29 cellular contexts compared by ENCODE assay signal in genomic region chr9:15386465-15386864, GRCh38.
"Had no signal": no experiment of that assay in that cellular context is flagged by ENCODE, and none has a peak within 500 bp of the region (broad histone marks: within the 10 kb centered on the region; RNA-seq: fewer than 3 reads in every experiment).

No MANE protein-coding gene starts in this region.

- H3K9ac ChIP-seq: parathyroid adenoma had no signal

- H3K9me3 ChIP-seq: ovary, psoas muscle, right lobe of liver, sigmoid colon, stomach, thoracic aorta, thyroid gland, tibial nerve, upper lobe of left lung, vagina had no signal

- H3K27me3 ChIP-seq: ovary, right lobe of liver, sigmoid colon, stomach, thyroid gland, tibial nerve, upper lobe of left lung, vagina had no signal

- H2AFZ ChIP-seq: parathyroid adenoma had no signal

- H3K4me1 Mint-ChIP-seq: natural killer cell; nephron progenitor cell; neural crest cell; stimulated activated effector memory CD8-positive, alpha-beta T cell treated with anti-CD3 and anti-CD28 coated beads, Interleukin-12 subunit alpha, Interleukin-12 subunit beta, amount 100 ng/mL, for 72 hours; stimulated activated naive B cell treated with anti-CD40 and anti-IgM and Interleukin-4, amounts not matched to agents 10 μg/mL and 1 μg/mL and 100 μg/mL, for 72 hours had no signal

- H3K9me3 Mint-ChIP-seq: natural killer cell; nephron progenitor cell; neural crest cell; stimulated activated effector memory CD8-positive, alpha-beta T cell treated with anti-CD3 and anti-CD28 coated beads, Interleukin-12 subunit alpha, Interleukin-12 subunit beta, amount 100 ng/mL, for 72 hours; stimulated activated naive B cell treated with anti-CD40 and anti-IgM and Interleukin-4, amounts not matched to agents 10 μg/mL and 1 μg/mL and 100 μg/mL, for 72 hours; stimulated activated naive CD8-positive, alpha-beta T cell treated with anti-CD3 and anti-CD28 coated beads, Interleukin-15, Interleukin-2, amounts not matched to agents 100 ng/mL and 50 ng/mL, for 24 hours had no signal

- FAIRE-seq: small intestine, urothelium cell line had no signal

- H3K27me3 Mint-ChIP-seq: progenitor cell of endocrine pancreas had no signal

- H3K4me3 Mint-ChIP-seq: natural killer cell; nephron progenitor cell; neural crest cell; stimulated activated effector memory CD8-positive, alpha-beta T cell treated with anti-CD3 and anti-CD28 coated beads, Interleukin-12 subunit alpha, Interleukin-12 subunit beta, amount 100 ng/mL, for 72 hours; stimulated activated naive B cell treated with anti-CD40 and anti-IgM and Interleukin-4, amounts not matched to agents 10 μg/mL and 1 μg/mL and 100 μg/mL, for 72 hours; stimulated activated naive CD8-positive, alpha-beta T cell treated with anti-CD3 and anti-CD28 coated beads, Interleukin-15, Interleukin-2, amounts not matched to agents 100 ng/mL and 50 ng/mL, for 24 hours had no signal

- DNase-seq: natural killer cell; nephron progenitor cell; occipital lobe; ovary; posterior cingulate gyrus; psoas muscle; right cardiac atrium; right lobe of liver; sigmoid colon; small intestine; stimulated activated CD4-positive, alpha-beta T cell treated with anti-CD3 and anti-CD28 coated beads, Interleukin-15, amount 100 ng/mL, for 24 hours; stimulated activated CD4-positive, alpha-beta T cell treated with anti-CD3 and anti-CD28 coated beads, Interleukin-2, amount 100 ng/mL, for 24 hours; stimulated activated CD4-positive, alpha-beta T cell treated with anti-CD3 and anti-CD28 coated beads, Interleukin-2, amount 100 ng/mL, for 48 hours; stimulated activated CD4-positive, alpha-beta T cell treated with anti-CD3 and anti-CD28 coated beads, Interleukin-4, amount 100 ng/mL, for 24 hours; stimulated activated naive B cell treated with anti-CD40 and anti-IgM and Interleukin-4, amounts not matched to agents 10 μg/mL and 1 μg/mL and 100 μg/mL, for 72 hours; stimulated activated naive CD4-positive, alpha-beta T cell treated with Interleukin-2 at 50 U/mL for 16 hours; stomach; thyroid gland; trophoblast cell; upper lobe of left lung had no signal

- H3K36me3 Mint-ChIP-seq: natural killer cell; stimulated activated effector memory CD8-positive, alpha-beta T cell treated with anti-CD3 and anti-CD28 coated beads, Interleukin-12 subunit alpha, Interleukin-12 subunit beta, amount 100 ng/mL, for 72 hours; stimulated activated naive B cell treated with anti-CD40 and anti-IgM and Interleukin-4, amounts not matched to agents 10 μg/mL and 1 μg/mL and 100 μg/mL, for 72 hours had no signal

- H3K27ac ChIP-seq: ovary, parathyroid adenoma, psoas muscle, right lobe of liver, sigmoid colon, stomach, thoracic aorta, thyroid gland, tibial nerve, upper lobe of left lung, vagina had no signal

- ATAC-seq: natural killer cell; psoas muscle; right cardiac atrium; right lobe of liver; stimulated activated effector memory CD8-positive, alpha-beta T cell treated with anti-CD3 and anti-CD28 coated beads, Interleukin-12 subunit alpha, Interleukin-12 subunit beta, amount 100 ng/mL, for 72 hours; stimulated activated naive B cell treated with anti-CD40 and anti-IgM and Interleukin-4, amounts not matched to agents 10 μg/mL and 1 μg/mL and 100 μg/mL, for 72 hours had no signal

- H3K36me3 ChIP-seq: ovary, right lobe of liver, sigmoid colon, stomach, thoracic aorta, thyroid gland, tibial nerve, upper lobe of left lung, vagina had no signal

- H3K4me3 ChIP-seq: ovary, psoas muscle, right lobe of liver, sigmoid colon, stomach, thoracic aorta, thyroid gland, tibial nerve, upper lobe of left lung, vagina had no signal

- H3K27ac Mint-ChIP-seq: natural killer cell; nephron progenitor cell; progenitor cell of endocrine pancreas; stimulated activated effector memory CD8-positive, alpha-beta T cell treated with anti-CD3 and anti-CD28 coated beads, Interleukin-12 subunit alpha, Interleukin-12 subunit beta, amount 100 ng/mL, for 72 hours; stimulated activated naive B cell treated with anti-CD40 and anti-IgM and Interleukin-4, amounts not matched to agents 10 μg/mL and 1 μg/mL and 100 μg/mL, for 72 hours; stimulated activated naive CD8-positive, alpha-beta T cell treated with anti-CD3 and anti-CD28 coated beads, Interleukin-15, Interleukin-2, amounts not matched to agents 100 ng/mL and 50 ng/mL, for 24 hours had no signal

- H3K79me2 ChIP-seq: parathyroid adenoma had no signal

- H3K4me1 ChIP-seq: parathyroid adenoma, psoas muscle, right lobe of liver, sigmoid colon, stomach, thyroid gland, tibial nerve, upper lobe of left lung, vagina had no signal
